1 cellular context compared by ENCODE assay signal in genomic region chr17:17812211-17813054, GRCh38.
TF ChIP-seq lines count a peak whose summit lies in the region.

No MANE protein-coding gene starts in this region.

TF ChIP-seq in WTC11, 78 proteins besides CTCF, POLR2A, EP300 and RAD21 (continued from another document and continues in another):
- TF ChIP-seq ZNF281 (CRISPR knock-in tag; IDR thresholded peaks at IDR 0.05) = no peak
- no peak for TF ChIP-seq RORB (CRISPR knock-in tag; IDR thresholded peaks at IDR 0.05)
- no peak for TF ChIP-seq MYBL2 (CRISPR knock-in tag; IDR thresholded peaks at IDR 0.05)
- 0 out of 2 replicates have a peak, but pooled peaks have one; percentile 39 for TF ChIP-seq ZBTB21 (CRISPR knock-in tag; IDR thresholded peaks at IDR 0.05; ENCODE audit: borderline replicate concordance)
- peak; percentile 71; the same call in 1 of the 2 replicates for TF ChIP-seq FOXP1 (CRISPR knock-in tag; IDR thresholded peaks at IDR 0.05; ENCODE audit: borderline replicate concordance)
- TF ChIP-seq STAT6 (CRISPR knock-in tag; conservative IDR thresholded peaks at IDR 0.05; ENCODE audit: low read depth) = no peak
- no peak for TF ChIP-seq GTF2I (CRISPR knock-in tag; conservative IDR thresholded peaks at IDR 0.05)
- no peak for TF ChIP-seq ZMAT4 (CRISPR knock-in tag; IDR thresholded peaks at IDR 0.05)
- TF ChIP-seq ZBTB43 (CRISPR knock-in tag; IDR thresholded peaks at IDR 0.05) = peak; percentile 54; the same call in 1 of the 2 replicates
- TF ChIP-seq AR (CRISPR knock-in tag; IDR thresholded peaks at IDR 0.05) = no peak
- TF ChIP-seq ZNF263 (CRISPR knock-in tag; IDR thresholded peaks at IDR 0.05; ENCODE audit: low read depth) = no peak
- TF ChIP-seq SOX15 (CRISPR knock-in tag; IDR thresholded peaks at IDR 0.05) = no peak
- no peak for TF ChIP-seq ATF2 (CRISPR knock-in tag; IDR thresholded peaks at IDR 0.05; ENCODE audit: borderline replicate concordance, low read depth)
- TF ChIP-seq ATF3 (CRISPR knock-in tag; conservative IDR thresholded peaks at IDR 0.05) = no peak
- TF ChIP-seq GABPB1 (CRISPR knock-in tag; IDR thresholded peaks at IDR 0.05) = no peak
- TF ChIP-seq JUN (CRISPR knock-in tag; IDR thresholded peaks at IDR 0.05) = no peak
- no peak for TF ChIP-seq FOXJ3 (CRISPR knock-in tag; IDR thresholded peaks at IDR 0.05; ENCODE audit: borderline replicate concordance)
- no peak for TF ChIP-seq OVOL2 (CRISPR knock-in tag; IDR thresholded peaks at IDR 0.05; ENCODE audit: borderline replicate concordance)
- TF ChIP-seq ATF6 (CRISPR knock-in tag; IDR thresholded peaks at IDR 0.05) = no peak
- TF ChIP-seq GRHL2 (CRISPR knock-in tag; IDR thresholded peaks at IDR 0.05; ENCODE audit: insufficient replicate concordance, severe bottlenecking) = no peak
- TF ChIP-seq NR1H2 (CRISPR knock-in tag; IDR thresholded peaks at IDR 0.05) = no peak
- no peak for TF ChIP-seq IRF2 (CRISPR knock-in tag; IDR thresholded peaks at IDR 0.05; ENCODE audit: borderline replicate concordance, low read depth)
- no peak for TF ChIP-seq MXD4 (CRISPR knock-in tag; IDR thresholded peaks at IDR 0.05; ENCODE audit: borderline replicate concordance)
- no peak for TF ChIP-seq CBFB (CRISPR knock-in tag; IDR thresholded peaks at IDR 0.05; ENCODE audit: low read depth)
- no peak for TF ChIP-seq ZNF219 (CRISPR knock-in tag; IDR thresholded peaks at IDR 0.05; ENCODE audit: borderline replicate concordance)
- TF ChIP-seq ZNF671 (CRISPR knock-in tag; IDR thresholded peaks at IDR 0.05) = no peak
- TF ChIP-seq KAT7 (CRISPR knock-in tag; IDR thresholded peaks at IDR 0.05; ENCODE audit: borderline replicate concordance) = no peak
- TF ChIP-seq ELF4 (CRISPR knock-in tag; IDR thresholded peaks at IDR 0.05; ENCODE audit: low read depth) = no peak
- TF ChIP-seq ZNF425 (CRISPR knock-in tag; conservative IDR thresholded peaks at IDR 0.05) = no peak
- no peak for TF ChIP-seq FOXK1 (CRISPR knock-in tag; IDR thresholded peaks at IDR 0.05)
- no peak for TF ChIP-seq TEAD4 (CRISPR knock-in tag; IDR thresholded peaks at IDR 0.05)
- no peak for TF ChIP-seq ERG (CRISPR knock-in tag; IDR thresholded peaks at IDR 0.05)
- no peak for TF ChIP-seq AFF4 (CRISPR knock-in tag; IDR thresholded peaks at IDR 0.05; ENCODE audit: borderline replicate concordance)
